21 cellular contexts compared by ENCODE assay signal in genomic region chr22:19443544-19444211, GRCh38. TPM values are rescaled to one million over a fixed set of nuclear protein-coding genes. Genes with fewer than 3 reads are reported as not detected.
"Had no signal": no experiment of that assay in that cellular context is flagged by ENCODE, and none has a peak within 500 bp of the region (broad histone marks: within the 10 kb centered on the region; RNA-seq: fewer than 3 reads in every experiment).

No MANE protein-coding gene starts in this region.

- H3K4me3 ChIP-seq: uterus had no signal

- H3K27ac Mint-ChIP-seq: activated B cell treated with CpG ODN at 0.5 μM for 24 hours; activated T-helper 1 cell treated with anti-CD3 and anti-CD28 coated beads, Interleukin-12 subunit alpha, Interleukin-12 subunit beta, Interleukin-2, Interleukin-4 antibody, amounts not matched to agents 30 ng/mL and 10 ng/mL and 1 ng/mL, durations not matched to agents 14 hours and 24 hours and 36 hours; stimulated activated naive CD8-positive, alpha-beta T cell treated with anti-CD3 and anti-CD28 coated beads, Interleukin-15, Interleukin-2, amounts not matched to agents 100 ng/mL and 50 ng/mL, for 24 hours had no signal

- H3K4me3 Mint-ChIP-seq: activated B cell treated with CpG ODN at 0.5 μM for 24 hours; activated naive CD8-positive, alpha-beta T cell treated with anti-CD3 and anti-CD28 coated beads, Interleukin-2, amount 50 U/mL, for 24 hours; activated T-helper 1 cell treated with anti-CD3 and anti-CD28 coated beads, Interleukin-12 subunit alpha, Interleukin-12 subunit beta, Interleukin-2, Interleukin-4 antibody, amounts not matched to agents 30 ng/mL and 10 ng/mL and 1 ng/mL, durations not matched to agents 14 hours and 24 hours and 36 hours; effector memory CD8-positive, alpha-beta T cell; stimulated activated naive CD8-positive, alpha-beta T cell treated with anti-CD3 and anti-CD28 coated beads, Interleukin-15, Interleukin-2, amounts not matched to agents 100 ng/mL and 50 ng/mL, for 24 hours had no signal

- H3K27me3 Mint-ChIP-seq: activated B cell treated with CpG ODN at 0.5 μM for 24 hours; activated naive CD8-positive, alpha-beta T cell treated with anti-CD3 and anti-CD28 coated beads, Interleukin-2, amount 50 U/mL, for 24 hours; effector memory CD8-positive, alpha-beta T cell; stimulated activated naive CD8-positive, alpha-beta T cell treated with anti-CD3 and anti-CD28 coated beads, Interleukin-15, Interleukin-2, amounts not matched to agents 100 ng/mL and 50 ng/mL, for 24 hours; type B pancreatic cell had no signal

- ATAC-seq: activated naive CD8-positive, alpha-beta T cell treated with anti-CD3 and anti-CD28 coated beads, Interleukin-2, amount 50 U/mL, for 24 hours; effector memory CD8-positive, alpha-beta T cell; left cardiac atrium; left ventricle myocardium superior; right cardiac atrium had no signal

- H3K9me3 Mint-ChIP-seq: activated B cell treated with CpG ODN at 0.5 μM for 24 hours; activated naive CD8-positive, alpha-beta T cell treated with anti-CD3 and anti-CD28 coated beads, Interleukin-2, amount 50 U/mL, for 24 hours; activated T-helper 1 cell treated with anti-CD3 and anti-CD28 coated beads, Interleukin-12 subunit alpha, Interleukin-12 subunit beta, Interleukin-2, Interleukin-4 antibody, amounts not matched to agents 30 ng/mL and 10 ng/mL and 1 ng/mL, durations not matched to agents 14 hours and 24 hours and 36 hours; effector memory CD8-positive, alpha-beta T cell; stimulated activated naive CD8-positive, alpha-beta T cell treated with anti-CD3 and anti-CD28 coated beads, Interleukin-15, Interleukin-2, amounts not matched to agents 100 ng/mL and 50 ng/mL, for 24 hours; type B pancreatic cell had no signal

- H3K27ac ChIP-seq: uterus had no signal

- DNase-seq: activated B cell treated with CpG ODN at 0.5 μM for 24 hours; activated CD4-positive, alpha-beta T cell treated with anti-CD3 and anti-CD28 coated beads, Interleukin-2, amount 50 U/mL, for 1 hour; activated gamma-delta T cell; activated naive CD4-positive, alpha-beta T cell treated with anti-CD3 and anti-CD28 coated beads, Interleukin-2, amount 50 U/mL, for 16 hours; activated naive CD8-positive, alpha-beta T cell treated with anti-CD3 and anti-CD28 coated beads, Interleukin-2, amount 50 U/mL, for 24 hours; amygdala; caudate nucleus; cortex of kidney; effector memory CD8-positive, alpha-beta T cell; hippocampal formation; left cardiac atrium; left ventricle myocardium superior; occipital lobe; right cardiac atrium; stimulated activated CD4-positive, alpha-beta T cell treated with anti-CD3 and anti-CD28 coated beads, Interleukin-15, amount 100 ng/mL, for 24 hours; stimulated activated CD4-positive, alpha-beta T cell treated with anti-CD3 and anti-CD28 coated beads, Interleukin-2, amount 100 ng/mL, for 24 hours; uterus had no signal

- H3K27me3 ChIP-seq: uterus had no signal

- H3K4me1 ChIP-seq: uterus had no signal

- H3K9me3 ChIP-seq: uterus had no signal

- H3K36me3 ChIP-seq: uterus had no signal

RNA-seq across cellular contexts. Expression of gene CDC45, which starts 36.0 kb away (rescaled TPM):
- total RNA-seq: mesenteric fat pad had no signal
